Comparison of ENCODE assay signal across 8 cellular contexts in genomic region chr11:62337682-62338181, GRCh38. TPM values are rescaled to one million over a fixed set of nuclear protein-coding genes. Genes with fewer than 3 reads are reported as not detected.
A peak's percentile ranks its signal among the peaks of the same experiment; 100 is the strongest.
DNase-seq lines count a peak whose midpoint lies in the region; ATAC-seq and TF ChIP-seq lines count a peak whose summit lies in the region.

No MANE protein-coding gene starts in this region.

- H3K27me3 Mint-ChIP-seq in activated CD4-positive, alpha-beta memory T cell treated with anti-CD3 and anti-CD28 coated beads, Interleukin-2, amount 10 ng/mL, durations not matched to agents 7 days and 5 days, result peaks cover 54% of the 10 kb centered on the region

- peaks cover 13% of the 10 kb centered on the region for H3K4me1 Mint-ChIP-seq in activated CD4-positive, alpha-beta memory T cell treated with anti-CD3 and anti-CD28 coated beads, Interleukin-2, amount 10 ng/mL, durations not matched to agents 7 days and 5 days

- H3K4me3 ChIP-seq in HUES6 (ENCODE audit: low read depth, low read length) (peak overlapping the region; percentile 79), foreskin fibroblast (ENCODE audit: low read depth in 1 of 2, low read length in 2 of 2) (peak overlapping the region; percentile 53 to 61), neutrophil (ENCODE audit: low read depth in 1 of 2, low read length in 1 of 2) (peak overlapping the region; percentile 75 to 88)

- H3K27ac Mint-ChIP-seq in activated CD4-positive, alpha-beta memory T cell treated with anti-CD3 and anti-CD28 coated beads, Interleukin-2, amount 10 ng/mL, durations not matched to agents 7 days and 5 days, result no peak overlapping the region

- DNase-seq in EL (peak; percentile 22), foreskin fibroblast (peak in 1 of 2 donors; percentile 28), NCI-H446 treated with DMSO at 0.1 percent for 48 hours (lab: John Stamatoyannopoulos, UW) (no peak)
- DNase-seq in activated CD4-positive, alpha-beta memory T cell treated with anti-CD3 and anti-CD28 coated beads, Interleukin-2, amount 10 ng/mL, durations not matched to agents 7 days and 5 days, result peak; percentile 17

- H3K27me3 ChIP-seq in HUES6 (ENCODE audit: control insufficient read depth, insufficient read depth, low read length) (peaks cover 10% of the 10 kb centered on the region), neutrophil (no peaks in the 10 kb centered on the region)

- ATAC-seq in HG03571 (IDR thresholded peaks at IDR 0.05; ENCODE audit: unreplicated experiment) (no peak), HG03039 (IDR thresholded peaks at IDR 0.05; ENCODE audit: unreplicated experiment) (no peak)

- TF ChIP-seq CTCF in foreskin fibroblast (IDR thresholded peaks at IDR 0.05; ENCODE audit: low read depth, low read length), result no peak
- TF ChIP-seq CTCF in neutrophil (IDR thresholded peaks at IDR 0.05), result no peak

- H3K36me3 Mint-ChIP-seq in activated CD4-positive, alpha-beta memory T cell treated with anti-CD3 and anti-CD28 coated beads, Interleukin-2, amount 10 ng/mL, durations not matched to agents 7 days and 5 days (ENCODE audit: low read depth), result no peaks in the 10 kb centered on the region

- POLR2A ChIA-PET in activated CD4-positive, alpha-beta memory T cell treated with anti-CD3 and anti-CD28 coated beads, Interleukin-2, amount 10 ng/mL, durations not matched to agents 7 days and 5 days (lab: Charles Lee), result interaction anchor here (0.7 to 1.5 kb wide), 3 partner anchors 215 to 503 kb away, joined by 3 read pairs; partner anchors contain the start of genes C11orf98 and CSKMT

- H3K4me1 ChIP-seq in HUES6 (ENCODE audit: control insufficient read depth, insufficient read depth, low read length), result peaks cover 19% of the 10 kb centered on the region
- peaks cover 51 to 68% of the 10 kb centered on the region in 2 experiments for H3K4me1 ChIP-seq in neutrophil (ENCODE audit: control insufficient read depth in 1 of 2, insufficient read depth in 1 of 2, low read depth in 1 of 2, low read length in 1 of 2)

- CTCF ChIA-PET in activated CD4-positive, alpha-beta memory T cell treated with anti-CD3 and anti-CD28 coated beads, Interleukin-2, amount 10 ng/mL, durations not matched to agents 7 days and 5 days (lab: Charles Lee), result interaction anchor here (0.7 to 2.4 kb wide), 10 partner anchors 10 to 545 kb away, joined by 3 to 9 read pairs (median 4); partner anchors contain the start of genes FEN1 and TMEM258

- H3K9me3 Mint-ChIP-seq in activated CD4-positive, alpha-beta memory T cell treated with anti-CD3 and anti-CD28 coated beads, Interleukin-2, amount 10 ng/mL, durations not matched to agents 7 days and 5 days, result no peaks in the 10 kb centered on the region

- peak overlapping the region; percentile 79 for H3K4me3 Mint-ChIP-seq in activated CD4-positive, alpha-beta memory T cell treated with anti-CD3 and anti-CD28 coated beads, Interleukin-2, amount 10 ng/mL, durations not matched to agents 7 days and 5 days

- H3K9ac ChIP-seq in HUES6 (ENCODE audit: low read length), result peak overlapping the region; percentile 76

- H3K27ac ChIP-seq in HUES6 (ENCODE audit: low read depth, low read length) (no peak overlapping the region; the same call in 1 of the 2 replicates), neutrophil (peak overlapping the region; percentile 66)

- H3K9me3 ChIP-seq in HUES6 (ENCODE audit: control insufficient read depth, insufficient read depth, low read depth, low read length) (no peaks in the 10 kb centered on the region), neutrophil (no peaks in the 10 kb centered on the region)

- H3K36me3 ChIP-seq in HUES6 (ENCODE audit: control insufficient read depth, insufficient read depth, low read length) (peaks cover 3% of the 10 kb centered on the region), neutrophil (no peaks in the 10 kb centered on the region)

RNA-seq across cellular contexts. Expression of gene ASRGL1, which starts 0.5 kb away (rescaled TPM):
- 1 to 10 TPM; 6.2 to 6.5 TPM for total RNA-seq in activated CD4-positive, alpha-beta memory T cell treated with anti-CD3 and anti-CD28 coated beads, Interleukin-2, amount 10 ng/mL, durations not matched to agents 7 days and 5 days

RNA-seq across cellular contexts. Expression of gene SCGB1D4, which starts 38.9 kb away (rescaled TPM):
- total RNA-seq in activated CD4-positive, alpha-beta memory T cell treated with anti-CD3 and anti-CD28 coated beads, Interleukin-2, amount 10 ng/mL, durations not matched to agents 7 days and 5 days, result not detected
